Comparison of ENCODE assay signal across 8 cellular contexts in the genomic region with DNA sequence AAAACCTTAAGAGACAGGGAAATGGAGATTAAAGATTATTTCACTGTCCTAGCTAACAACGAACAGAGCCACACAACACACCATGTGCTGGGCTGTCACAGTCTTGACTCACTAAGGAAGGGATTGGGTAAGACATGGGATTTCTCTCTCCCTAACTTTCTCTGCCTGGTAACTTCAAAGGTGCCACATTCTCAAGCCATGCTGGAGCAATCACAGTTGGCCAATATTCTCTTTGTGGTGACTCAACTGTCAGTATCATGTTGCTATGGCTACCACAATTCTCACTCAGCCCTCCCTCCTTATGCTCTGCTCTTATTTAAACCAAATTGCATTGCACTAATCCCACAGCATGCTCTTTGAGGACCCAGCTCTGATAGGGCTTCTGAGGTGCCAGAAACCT.
DNase-seq lines count a peak whose midpoint lies in the region; TF ChIP-seq lines count a peak whose summit lies in the region.

No MANE protein-coding gene starts in this region.

- no peak overlapping the region for H3K4me3 Mint-ChIP-seq in Calu3 (ENCODE audit: low read depth, unreplicated experiment)

- H3K36me3 ChIP-seq in SJCRH30: peaks cover 2% of the 10 kb centered on the region; the same call in 1 of the 2 replicates

- intact Hi-C loops in Calu3 (cut with micrococcal nuclease; ENCODE audit: unreplicated experiment): no loop called here

- BruUV-seq in Calu3 (replicated peaks; lab: Mats Ljungman, UMichigan): no TSS peak

- no peak for TF ChIP-seq CTCF in AG04450 (IDR thresholded peaks at IDR 0.05; ENCODE audit: low read depth, low read length)
- TF ChIP-seq CTCF in GM20000 (IDR thresholded peaks at IDR 0.05; ENCODE audit: extremely low read depth, missing control alignments): no peak
- TF ChIP-seq CTCF in foreskin fibroblast (IDR thresholded peaks at IDR 0.05; ENCODE audit: low read depth, low read length): no peak
- no peak for TF ChIP-seq CTCF in Calu3 (IDR thresholded peaks at IDR 0.05; ENCODE audit: unreplicated experiment)

- no peak overlapping the region for H3K4me3 ChIP-seq in AG04450 (ENCODE audit: low read depth, low read length)
- no peak overlapping the region for H3K4me3 ChIP-seq in SJCRH30
- H3K4me3 ChIP-seq in foreskin fibroblast (ENCODE audit: low read depth in 1 of 2, low read length in 2 of 2): no peak overlapping the region

- H3K27me3 ChIP-seq in AG04450 (ENCODE audit: control insufficient read depth, insufficient read depth, low read length) (no peaks in the 10 kb centered on the region), SJCRH30 (no peaks in the 10 kb centered on the region)

- H3K27ac ChIP-seq in AG04450 (ENCODE audit: low read depth, low read length) (peak overlapping the region; percentile 55), SJCRH30 (peak overlapping the region; percentile 83)

- H3K27ac Mint-ChIP-seq in Calu3 (ENCODE audit: unreplicated experiment): no peak overlapping the region

- H3K4me1 ChIP-seq in SJCRH30: peaks cover 24% of the 10 kb centered on the region

- POLR2A ChIA-PET in AG04450 (lab: Yijun Ruan, JAX): interaction anchor here (0.5 kb wide), 1 partner anchor 102 kb away, joined by 3 read pairs; no protein-coding TSS in a partner anchor

- H3K9me3 ChIP-seq in AG04450 (ENCODE audit: control insufficient read depth, insufficient read depth, low read length): peaks cover 5% of the 10 kb centered on the region; the same call in 1 of the 2 replicates
- no peaks in the 10 kb centered on the region for H3K9me3 ChIP-seq in SJCRH30 (replicated peaks)

- CTCF ChIA-PET in AG04450 (lab: Charles Lee): interaction anchor here (0.6 to 1.2 kb wide), 2 partner anchors 48 to 65 kb away, joined by 3 to 4 read pairs; no protein-coding TSS in a partner anchor
- CTCF ChIA-PET in Calu3 (lab: Charles Lee): no interaction called here

- H3K9me3 Mint-ChIP-seq in Calu3 (ENCODE audit: low read depth, unreplicated experiment): no peaks in the 10 kb centered on the region

- H3K27me3 Mint-ChIP-seq in Calu3 (ENCODE audit: unreplicated experiment): no peaks in the 10 kb centered on the region

- H3K36me3 Mint-ChIP-seq in Calu3 (ENCODE audit: insufficient read depth, unreplicated experiment): no peaks in the 10 kb centered on the region

- H3K4me1 Mint-ChIP-seq in Calu3 (ENCODE audit: low read depth, unreplicated experiment): no peaks in the 10 kb centered on the region

- DNase-seq in AG04450 (ENCODE audit: low read depth, low spot score): peak; percentile 90
- DNase-seq in GM20000 (ENCODE audit: low spot score): peak; percentile 28
- peak; percentile 46 to 59 for DNase-seq in SJCRH30
- peak; percentile 97 for DNase-seq in foreskin fibroblast
- peak; percentile 94 for DNase-seq in stromal cell of bone marrow (ENCODE audit: low read depth)
- DNase-seq in stimulated activated CD8-positive, alpha-beta memory T cell treated with anti-CD3 and anti-CD28 coated beads, Interleukin-4, amount 100 ng/mL, for 48 hours: no peak
- no peak for DNase-seq in Calu3
- DNase-seq in 8988T: no peak

Comparison
In these comparisons a context has a peak if more than half of its experiments do, and no peak if none do; other contexts are left out.
1. DNase-seq: peak in AG04450 (single experiment), GM20000 (single experiment), SJCRH30 (2 of 2), foreskin fibroblast (2 of 2) and stromal cell of bone marrow (single experiment); none in stimulated activated CD8-positive, alpha-beta memory T cell treated with anti-CD3 and anti-CD28 coated beads, Interleukin-4, amount 100 ng/mL, for 48 hours (single experiment), Calu3 (single experiment) and 8988T (single experiment).